In the genomic region with DNA sequence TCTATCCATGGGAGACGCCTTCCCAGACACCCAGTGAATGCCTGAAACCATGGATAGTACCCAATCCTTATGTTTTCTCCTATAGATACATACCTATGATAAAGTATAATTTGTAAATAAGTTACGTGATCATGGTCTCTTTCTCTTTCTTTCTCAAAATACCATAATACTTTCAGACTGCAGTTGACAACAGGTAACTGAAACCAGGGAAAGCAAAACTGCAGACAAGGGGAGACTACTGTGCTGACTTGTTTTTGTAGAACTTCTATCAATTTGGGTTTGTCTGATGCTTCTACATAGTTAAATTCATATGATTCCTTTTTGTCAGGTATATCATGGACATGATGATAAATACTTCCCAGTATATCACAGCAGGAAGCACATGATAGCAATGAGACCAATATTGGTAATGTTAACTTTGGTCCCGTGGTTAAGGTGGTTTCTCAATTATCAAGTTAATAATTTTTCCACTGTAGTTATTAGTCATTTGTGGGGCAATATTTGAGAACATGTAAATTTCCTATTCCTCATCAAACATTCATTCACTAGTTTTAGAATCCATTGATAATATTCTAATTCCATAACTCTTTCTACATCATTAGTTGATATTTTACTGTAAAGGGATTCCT, we compare ENCODE assay signal across 18 cellular contexts.
DNase-seq lines count a peak whose midpoint lies in the region; ATAC-seq, FAIRE-seq and TF ChIP-seq lines count a peak whose summit lies in the region.
"Had no signal": no experiment of that assay in that cellular context is flagged by ENCODE, and none has a peak within 500 bp of the region (broad histone marks: within the 10 kb centered on the region; RNA-seq: fewer than 3 reads in every experiment).

No MANE protein-coding gene starts in this region.

- H3K9me3 ChIP-seq in right atrium auricular region: no peaks in the 10 kb centered on the region

- H3K4me1 ChIP-seq in right atrium auricular region: no peaks in the 10 kb centered on the region

- DNase-seq in GM12891 (ENCODE audit: insufficient read length, low spot score): no peak
- DNase-seq in right atrium auricular region (ENCODE audit: low spot score): no peak
- DNase-seq in COLO829 (ENCODE audit: low spot score): no peak
- no peak for DNase-seq in NCI-H2081 (lab: John Stamatoyannopoulos, UW)
- no peak for DNase-seq in germinal center (ENCODE audit: low spot score)
- DNase-seq: CD8-positive, alpha-beta T cell; NCI-H1092; NCI-H1694; NCI-H69; PC-9 had no signal

- no peaks in the 10 kb centered on the region for H3K27me3 ChIP-seq in right atrium auricular region

- no peak for TF ChIP-seq CTCF in right atrium auricular region (IDR thresholded peaks at IDR 0.05)

- TF ChIP-seq POLR2A in GM12891 (IDR thresholded peaks at IDR 0.05; ENCODE audit: low read depth, low read length): no peak

- H3K27ac ChIP-seq in right atrium auricular region: no peak overlapping the region
- H3K27ac ChIP-seq: 22Rv1, KMS-11, PC-9, SK-N-MC had no signal

- ATAC-seq in GM19324 (IDR thresholded peaks at IDR 0.05; ENCODE audit: low FRiP score, unreplicated experiment): peak; percentile 56
- ATAC-seq in HG02623 (IDR thresholded peaks at IDR 0.05; ENCODE audit: unreplicated experiment): peak; percentile 55
- ATAC-seq in HG03196 (IDR thresholded peaks at IDR 0.05; ENCODE audit: unreplicated experiment): peak; percentile 50
- ATAC-seq: CD8-positive, alpha-beta T cell; HepG2 had no signal

- H3K36me3 ChIP-seq in right atrium auricular region: no peaks in the 10 kb centered on the region

- FAIRE-seq in GM12891 (lab: Jason Lieb, UNC): peak; percentile 13
- FAIRE-seq: H54, HepG2 had no signal

- H3K4me3 ChIP-seq in right atrium auricular region: no peak overlapping the region
- H3K4me3 ChIP-seq: PC-9, SK-N-MC had no signal

TF ChIP-seq in GM12891, 5 proteins besides CTCF, POLR2A, EP300 and RAD21:
- no peak for TF ChIP-seq PAX5 (IDR thresholded peaks at IDR 0.05; ENCODE audit: insufficient read depth, low read length, severe bottlenecking)
